25 cellular contexts compared by ENCODE assay signal in the genomic region with DNA sequence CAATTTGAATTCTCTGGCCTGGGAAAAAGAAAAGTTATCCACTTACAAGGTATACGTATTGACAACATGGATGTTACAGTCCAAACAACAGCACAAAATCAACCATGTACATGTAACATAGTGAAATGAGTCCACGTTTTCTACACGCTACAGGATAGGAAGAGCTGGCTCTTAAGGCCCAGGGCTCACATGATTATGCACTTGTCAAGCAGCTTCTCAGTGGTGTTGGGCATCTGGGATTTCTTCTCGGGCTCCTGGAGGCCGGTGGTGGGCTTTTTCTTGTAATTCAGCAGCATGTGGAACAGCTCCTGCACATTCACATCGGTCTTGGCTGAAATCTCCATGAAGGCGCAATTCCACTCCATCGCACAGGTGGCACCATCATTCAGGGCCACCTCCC. TPM values are rescaled to one million over a fixed set of nuclear protein-coding genes. Genes with fewer than 3 reads are reported as not detected.
"Had no signal": no experiment of that assay in that cellular context is flagged by ENCODE, and none has a peak within 500 bp of the region (broad histone marks: within the 10 kb centered on the region; RNA-seq: fewer than 3 reads in every experiment).

No MANE protein-coding gene starts in this region.

- H3K4me1 Mint-ChIP-seq: activated CD4-positive, alpha-beta T cell treated with anti-CD3 and anti-CD28 coated beads, Interleukin-2, amount 10 ng/mL, durations not matched to agents 7 days and 5 days; activated T-helper 17 cell treated with anti-CD3 and anti-CD28 coated beads, Interleukin-2, amount 50 U/mL, for 72 hours had no signal

- H3K27ac Mint-ChIP-seq: activated CD4-positive, alpha-beta memory T cell treated with anti-CD3 and anti-CD28 coated beads for 36 hours; activated CD4-positive, alpha-beta T cell treated with anti-CD3 and anti-CD28 coated beads, Interleukin-2, amount 10 ng/mL, durations not matched to agents 7 days and 5 days; activated naive CD4-positive, alpha-beta T cell treated with anti-CD3 and anti-CD28 coated beads for 36 hours; activated naive CD8-positive, alpha-beta T cell treated with anti-CD3 and anti-CD28 coated beads for 36 hours; activated T-helper 17 cell treated with anti-CD3 and anti-CD28 coated beads, Interleukin-2, amount 50 U/mL, for 72 hours; T-cell had no signal

- DNase-seq: activated CD4-positive, alpha-beta memory T cell treated with anti-CD3 and anti-CD28 coated beads for 36 hours; activated CD4-positive, alpha-beta T cell treated with anti-CD3 and anti-CD28 coated beads, Interleukin-2, amount 10 ng/mL, durations not matched to agents 7 days and 5 days; activated CD4-positive, CD25-positive, alpha-beta regulatory T cell; activated CD8-positive, alpha-beta memory T cell treated with anti-CD3 and anti-CD28 coated beads for 24 hours; activated gamma-delta T cell; activated naive CD4-positive, alpha-beta T cell treated with anti-CD3 and anti-CD28 coated beads for 36 hours; activated naive CD8-positive, alpha-beta T cell treated with anti-CD3 and anti-CD28 coated beads for 36 hours; activated T-cell treated with anti-CD3 and anti-CD28 coated beads, Interleukin-2, amount 50 U/mL, for 4 hours; cerebellar nuclear complex; Kasumi-1; NCI-H1105 treated with DMSO at 0.1 percent for 48 hours; NCI-H146; NCI-H187 treated with DMSO at 0.1 percent for 48 hours; NCI-H2081 treated with DMSO at 0.1 percent for 48 hours; NCI-H446; NCI-H524 treated with DMSO at 0.1 percent for 48 hours; NCI-H748 treated with DMSO at 0.1 percent for 48 hours; OCI-M1; RPMI8226; T-cell; T1000 had no signal

- H3K4me3 Mint-ChIP-seq: activated CD4-positive, alpha-beta memory T cell treated with anti-CD3 and anti-CD28 coated beads for 36 hours; activated CD4-positive, alpha-beta T cell treated with anti-CD3 and anti-CD28 coated beads, Interleukin-2, amount 10 ng/mL, durations not matched to agents 7 days and 5 days; activated naive CD4-positive, alpha-beta T cell treated with anti-CD3 and anti-CD28 coated beads for 36 hours; activated T-cell treated with anti-CD3 and anti-CD28 coated beads, Interleukin-2, amount 50 U/mL, for 4 hours; activated T-helper 17 cell treated with anti-CD3 and anti-CD28 coated beads, Interleukin-2, amount 50 U/mL, for 72 hours; T-cell had no signal

- H3K27ac ChIP-seq: SK-N-MC had no signal

- H3K36me3 Mint-ChIP-seq: activated CD4-positive, alpha-beta memory T cell treated with anti-CD3 and anti-CD28 coated beads for 36 hours; activated naive CD8-positive, alpha-beta T cell treated with anti-CD3 and anti-CD28 coated beads for 36 hours; T-cell had no signal

- ATAC-seq: activated T-cell treated with anti-CD3 and anti-CD28 coated beads, Interleukin-2, amount 50 U/mL, for 4 hours; Panc1; Right ventricle myocardium inferior; T-cell had no signal

- H3K4me3 ChIP-seq: SK-N-MC had no signal

- H3K9me3 Mint-ChIP-seq: activated CD4-positive, alpha-beta memory T cell treated with anti-CD3 and anti-CD28 coated beads for 36 hours; activated CD4-positive, alpha-beta T cell treated with anti-CD3 and anti-CD28 coated beads, Interleukin-2, amount 10 ng/mL, durations not matched to agents 7 days and 5 days; activated naive CD8-positive, alpha-beta T cell treated with anti-CD3 and anti-CD28 coated beads for 36 hours; activated T-cell treated with anti-CD3 and anti-CD28 coated beads, Interleukin-2, amount 50 U/mL, for 4 hours had no signal

RNA-seq across cellular contexts. Expression of gene DIRAS3, which starts 4.0 kb away (rescaled TPM):
- total RNA-seq: activated CD4-positive, alpha-beta memory T cell treated with anti-CD3 and anti-CD28 coated beads for 36 hours; activated CD4-positive, alpha-beta T cell treated with anti-CD3 and anti-CD28 coated beads, Interleukin-2, amount 10 ng/mL, durations not matched to agents 7 days and 5 days; activated naive CD4-positive, alpha-beta T cell treated with anti-CD3 and anti-CD28 coated beads for 36 hours; activated T-cell treated with anti-CD3 and anti-CD28 coated beads, Interleukin-2, amount 50 U/mL, for 4 hours; activated T-helper 17 cell treated with anti-CD3 and anti-CD28 coated beads, Interleukin-2, amount 50 U/mL, for 72 hours; T-cell had no signal
